1 cellular context compared by ENCODE assay signal in genomic region chr2:11630855-11631254, GRCh38.
TF ChIP-seq lines count a peak whose summit lies in the region.

No MANE protein-coding gene starts in this region.

TF ChIP-seq in GM23338, 12 proteins besides CTCF, POLR2A, EP300 and RAD21 (continued from another document):
- TF ChIP-seq, protein P1, sequence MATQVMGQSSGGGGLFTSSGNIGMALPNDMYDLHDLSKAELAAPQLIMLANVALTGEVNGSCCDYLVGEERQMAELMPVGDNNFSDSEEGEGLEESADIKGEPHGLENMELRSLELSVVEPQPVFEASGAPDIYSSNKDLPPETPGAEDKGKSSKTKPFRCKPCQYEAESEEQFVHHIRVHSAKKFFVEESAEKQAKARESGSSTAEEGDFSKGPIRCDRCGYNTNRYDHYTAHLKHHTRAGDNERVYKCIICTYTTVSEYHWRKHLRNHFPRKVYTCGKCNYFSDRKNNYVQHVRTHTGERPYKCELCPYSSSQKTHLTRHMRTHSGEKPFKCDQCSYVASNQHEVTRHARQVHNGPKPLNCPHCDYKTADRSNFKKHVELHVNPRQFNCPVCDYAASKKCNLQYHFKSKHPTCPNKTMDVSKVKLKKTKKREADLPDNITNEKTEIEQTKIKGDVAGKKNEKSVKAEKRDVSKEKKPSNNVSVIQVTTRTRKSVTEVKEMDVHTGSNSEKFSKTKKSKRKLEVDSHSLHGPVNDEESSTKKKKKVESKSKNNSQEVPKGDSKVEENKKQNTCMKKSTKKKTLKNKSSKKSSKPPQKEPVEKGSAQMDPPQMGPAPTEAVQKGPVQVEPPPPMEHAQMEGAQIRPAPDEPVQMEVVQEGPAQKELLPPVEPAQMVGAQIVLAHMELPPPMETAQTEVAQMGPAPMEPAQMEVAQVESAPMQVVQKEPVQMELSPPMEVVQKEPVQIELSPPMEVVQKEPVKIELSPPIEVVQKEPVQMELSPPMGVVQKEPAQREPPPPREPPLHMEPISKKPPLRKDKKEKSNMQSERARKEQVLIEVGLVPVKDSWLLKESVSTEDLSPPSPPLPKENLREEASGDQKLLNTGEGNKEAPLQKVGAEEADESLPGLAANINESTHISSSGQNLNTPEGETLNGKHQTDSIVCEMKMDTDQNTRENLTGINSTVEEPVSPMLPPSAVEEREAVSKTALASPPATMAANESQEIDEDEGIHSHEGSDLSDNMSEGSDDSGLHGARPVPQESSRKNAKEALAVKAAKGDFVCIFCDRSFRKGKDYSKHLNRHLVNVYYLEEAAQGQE (IDR thresholded peaks at IDR 0.05; ENCODE audit: unreplicated experiment), result no peak
